8 cellular contexts compared by ENCODE assay signal in the genomic region with DNA sequence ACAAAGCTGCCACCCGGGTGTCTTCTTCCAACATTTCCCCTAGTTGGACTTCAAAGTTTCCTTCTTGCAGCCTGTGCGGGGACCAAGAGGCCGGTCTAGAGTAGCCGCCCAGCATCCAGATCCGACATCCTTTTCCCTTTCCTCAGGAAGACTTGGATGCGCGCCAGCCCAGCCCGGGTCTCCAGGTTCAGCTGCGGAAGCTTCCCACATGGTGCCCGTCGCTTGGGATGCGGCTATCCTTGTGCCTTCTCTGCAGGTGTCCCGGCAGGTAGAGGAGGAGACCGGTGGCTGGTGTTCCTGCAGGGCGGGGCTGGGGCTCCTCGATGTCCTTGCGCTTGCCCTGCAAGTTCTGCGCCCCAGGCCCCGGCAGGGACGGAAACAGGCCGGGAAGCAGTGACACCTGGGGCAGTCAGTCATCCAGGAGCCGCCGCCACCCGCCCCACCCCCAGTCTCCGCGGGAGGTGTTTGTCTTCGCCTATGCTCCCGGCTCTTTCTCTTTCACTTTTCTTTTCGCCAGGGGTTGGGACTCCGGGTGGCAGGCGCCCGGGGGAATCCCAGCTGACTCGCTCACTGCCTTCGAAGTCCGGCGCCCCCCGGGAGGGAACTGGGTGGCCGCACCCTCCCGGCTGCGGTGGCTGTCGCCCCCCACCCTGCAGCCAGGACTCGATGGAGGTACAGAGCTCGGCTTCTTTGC. TPM values are rescaled to one million over a fixed set of nuclear protein-coding genes. Genes with fewer than 3 reads are reported as not detected.
DNase-seq lines count a peak whose midpoint lies in the region; ATAC-seq, FAIRE-seq and TF ChIP-seq lines count a peak whose summit lies in the region.

A gene with protein sequence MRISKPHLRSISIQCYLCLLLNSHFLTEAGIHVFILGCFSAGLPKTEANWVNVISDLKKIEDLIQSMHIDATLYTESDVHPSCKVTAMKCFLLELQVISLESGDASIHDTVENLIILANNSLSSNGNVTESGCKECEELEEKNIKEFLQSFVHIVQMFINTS (plus strand): TSS at position 507 of the 694 bp plus-strand sequence. CDS start 82,882 bp downstream, outside the sequence.

- H3K4me1 ChIP-seq in BLaER1 (peaks cover 13% of the 10 kb centered on the region), iPS DF 6.9 (ENCODE audit: control insufficient read depth, insufficient read depth, low read length) (no peaks in the 10 kb centered on the region), skeletal muscle satellite cell (ENCODE audit: control insufficient read depth, insufficient read depth, low read length) (peaks cover 27% of the 10 kb centered on the region)

- H3K4me1 Mint-ChIP-seq in T-helper 1 cell treated with Interleukin-12 subunit alpha and Interleukin-12 subunit beta and Interleukin-4 antibody, amounts not matched to agents 30 μg/mL and 1 μg/mL, for 36 hours (ENCODE audit: low read depth): peaks cover 11% of the 10 kb centered on the region

- ATAC-seq in HG03342 (IDR thresholded peaks at IDR 0.05; ENCODE audit: unreplicated experiment): peak; percentile 63

- H3K36me3 ChIP-seq in BLaER1 (no peaks in the 10 kb centered on the region), iPS DF 6.9 (ENCODE audit: control insufficient read depth, insufficient read depth, low read length) (no peaks in the 10 kb centered on the region), skeletal muscle satellite cell (ENCODE audit: insufficient read depth, low read length) (no peaks in the 10 kb centered on the region)

- H3K4me2 ChIP-seq in BLaER1: peak within 1 kb of the TSS; percentile 96
- H3K4me2 ChIP-seq in skeletal muscle satellite cell (ENCODE audit: low read length): peak within 1 kb of the TSS; percentile 97

- in situ Hi-C loops in astrocyte of the cerebellum (cut with HindIII; ENCODE audit: low sequenced_read_pairs): no loop called here

- H3K9me3 ChIP-seq in BLaER1 (no peaks in the 10 kb centered on the region), iPS DF 6.9 (ENCODE audit: control insufficient read depth, insufficient read depth, low read length) (no peaks in the 10 kb centered on the region), skeletal muscle satellite cell (replicated peaks; ENCODE audit: low read length) (no peaks in the 10 kb centered on the region)

- peaks cover 25% of the 10 kb centered on the region for H3K27me3 Mint-ChIP-seq in T-helper 1 cell treated with Interleukin-12 subunit alpha and Interleukin-12 subunit beta and Interleukin-4 antibody, amounts not matched to agents 30 μg/mL and 1 μg/mL, for 36 hours (ENCODE audit: low read depth)

- H3K27ac ChIP-seq in BLaER1 (0 out of 2 replicates have a peak within 1 kb of the TSS, but pooled peaks have one; percentile 28), iPS DF 6.9 (ENCODE audit: low read length) (no peak within 1 kb of the TSS)

- no CpG with 5 or more reads among the region's 43 CpGs for WGBS in iPS DF 6.9 (ENCODE audit: insufficient coverage, insufficient read length)

- no peak for TF ChIP-seq CTCF in astrocyte of the cerebellum (IDR thresholded peaks at IDR 0.05; ENCODE audit: low read depth, low read length, missing control alignments)

- peak within 1 kb of the TSS; percentile 95 for H3K4me3 Mint-ChIP-seq in T-helper 1 cell treated with Interleukin-12 subunit alpha and Interleukin-12 subunit beta and Interleukin-4 antibody, amounts not matched to agents 30 μg/mL and 1 μg/mL, for 36 hours

- FAIRE-seq in GM19239 (lab: Jason Lieb, UNC): no peak

- H3K36me3 Mint-ChIP-seq in T-helper 1 cell treated with Interleukin-12 subunit alpha and Interleukin-12 subunit beta and Interleukin-4 antibody, amounts not matched to agents 30 μg/mL and 1 μg/mL, for 36 hours (ENCODE audit: low read depth): no peaks in the 10 kb centered on the region

- H3K9ac ChIP-seq in BLaER1 (peak within 1 kb of the TSS; percentile 67), skeletal muscle satellite cell (ENCODE audit: low read depth, low read length) (peak within 1 kb of the TSS; percentile 91)

- peak; percentile 68 for DNase-seq in GM19239 (ENCODE audit: insufficient read length, low spot score)
- no peak for DNase-seq in astrocyte of the cerebellum (ENCODE audit: low read depth)
- DNase-seq in iPS DF 6.9 (ENCODE audit: low read depth, low spot score): peak; percentile 29
- no peak for DNase-seq in NCI-H1694 (lab: John Stamatoyannopoulos, UW)

- H3K27me3 ChIP-seq in BLaER1: peaks cover 7% of the 10 kb centered on the region; the same call in 1 of the 2 replicates
- H3K27me3 ChIP-seq in iPS DF 6.9 (ENCODE audit: control insufficient read depth, insufficient read depth, low read length): peaks cover 3% of the 10 kb centered on the region; the same call in 1 of the 2 replicates
- no peaks in the 10 kb centered on the region for H3K27me3 ChIP-seq in skeletal muscle satellite cell (ENCODE audit: control insufficient read depth, insufficient read depth, low read length)

- H3K27ac Mint-ChIP-seq in T-helper 1 cell treated with Interleukin-12 subunit alpha and Interleukin-12 subunit beta and Interleukin-4 antibody, amounts not matched to agents 30 μg/mL and 1 μg/mL, for 36 hours: peak within 1 kb of the TSS; percentile 86

- H3K4me3 ChIP-seq in BLaER1: peak within 1 kb of the TSS; percentile 88
- peak within 1 kb of the TSS; percentile 92 for H3K4me3 ChIP-seq in astrocyte of the cerebellum (ENCODE audit: low read depth, low read length)
- peak within 1 kb of the TSS; percentile 72; the same call in 1 of the 2 replicates for H3K4me3 ChIP-seq in iPS DF 6.9 (ENCODE audit: low read length)
- H3K4me3 ChIP-seq in skeletal muscle satellite cell (ENCODE audit: low read length): peak within 1 kb of the TSS; percentile 94

- H4K20me1 ChIP-seq in BLaER1: no peaks in the 10 kb centered on the region

- H3K9me3 Mint-ChIP-seq in T-helper 1 cell treated with Interleukin-12 subunit alpha and Interleukin-12 subunit beta and Interleukin-4 antibody, amounts not matched to agents 30 μg/mL and 1 μg/mL, for 36 hours: no peaks in the 10 kb centered on the region

RNA-seq across cellular contexts. Expression of the gene that starts here (rescaled TPM):
- 1.7 and 2.3 TPM in 2 replicates for total RNA-seq in skeletal muscle satellite cell (2012; rRNA removed)

Comparison
In these comparisons a context has a peak if more than half of its experiments do, and no peak if none do; other contexts are left out.
1. DNase-seq: peak in GM19239 (single experiment) and iPS DF 6.9 (single experiment); none in astrocyte of the cerebellum (single experiment) and NCI-H1694 (single experiment).
2. Peak in every context shown above with its lines, with median percentiles within 50 percentile points of each other: H3K4me3 ChIP-seq.